16 cellular contexts compared by ENCODE assay signal in genomic region chr3:135007622-135008021, GRCh38.
DNase-seq lines count a peak whose midpoint lies in the region; ATAC-seq and TF ChIP-seq lines count a peak whose summit lies in the region.
"Had no signal": no experiment of that assay in that cellular context is flagged by ENCODE, and none has a peak within 500 bp of the region (broad histone marks: within the 10 kb centered on the region; RNA-seq: fewer than 3 reads in every experiment).

No MANE protein-coding gene starts in this region.

- H3K27ac ChIP-seq in mesenchymal stem cell (ENCODE audit: low read length, poor library complexity, severe bottlenecking) = no peak overlapping the region
- H3K27ac ChIP-seq: A549, KMS-11 had no signal

- no peak overlapping the region for H3K14ac ChIP-seq in mesenchymal stem cell (ENCODE audit: low read length in 2 of 2)

- TF ChIP-seq CTCF in choroid plexus epithelial cell (conservative IDR thresholded peaks at IDR 0.05; ENCODE audit: low read depth, low read length) (no peak), kidney epithelial cell (IDR thresholded peaks at IDR 0.05; ENCODE audit: insufficient read depth, low read length, poor library complexity, severe bottlenecking) (no peak)

- no peak overlapping the region for H3K4me3 Mint-ChIP-seq in T-helper 2 cell treated with Interferon-gamma antibody and Interleukin-4, amounts not matched to agents 5 μg/mL and 100 μg/mL, for 36 hours

- no peaks in the 10 kb centered on the region for H3K27me3 ChIP-seq in kidney epithelial cell (ENCODE audit: control insufficient read depth, insufficient read depth, low read length)
- no peaks in the 10 kb centered on the region for H3K27me3 ChIP-seq in mesenchymal stem cell (ENCODE audit: control insufficient read depth in 1 of 2, insufficient read depth in 1 of 2, low read length in 2 of 2)

- H3K23ac ChIP-seq in mesenchymal stem cell (ENCODE audit: low read length in 2 of 2) = no peak overlapping the region

- H3K36me3 Mint-ChIP-seq in T-helper 2 cell treated with Interferon-gamma antibody and Interleukin-4, amounts not matched to agents 5 μg/mL and 100 μg/mL, for 36 hours (ENCODE audit: low read depth) = no peaks in the 10 kb centered on the region

- DNase-seq in Caki2 (ENCODE audit: low read depth) = peak; percentile 12
- DNase-seq in HS-27A (ENCODE audit: low read depth) = peak; percentile 64
- DNase-seq in choroid plexus epithelial cell (ENCODE audit: low read depth) = peak; percentile 0
- DNase-seq in kidney epithelial cell (ENCODE audit: low read depth) = peak; percentile 4
- no peak for DNase-seq in glomerular visceral epithelial cell (ENCODE audit: extremely low spot score)
- no peak for DNase-seq in T-helper 2 cell treated with Interferon-gamma antibody and Interleukin-4, amounts not matched to agents 5 μg/mL and 100 μg/mL, for 36 hours (ENCODE audit: low spot score)
- no peak for DNase-seq in mesenchymal stem cell
- DNase-seq: C1 segment of cervical spinal cord, DMS 273 treated with DMSO at 0.1 percent for 48 hours, NCI-H1092 treated with DMSO at 0.1 percent for 48 hours, NCI-H69, RPMI8226 had no signal

- ATAC-seq in GM19328 (IDR thresholded peaks at IDR 0.05; ENCODE audit: unreplicated experiment) = no peak
- ATAC-seq: A549 had no signal

- no peak overlapping the region for H3K18ac ChIP-seq in mesenchymal stem cell (ENCODE audit: low read depth in 1 of 2, low read length in 2 of 2)

- in situ Hi-C loops in Caki2 (cut with HindIII; ENCODE audit: low pct_unique_long_range_greater_than_20kb, low sequenced_read_pairs) = no loop called here

- no peak overlapping the region for H3K27ac Mint-ChIP-seq in T-helper 2 cell treated with Interferon-gamma antibody and Interleukin-4, amounts not matched to agents 5 μg/mL and 100 μg/mL, for 36 hours

- 69% methylated on average over 7 of the region's 7 CpGs for WGBS in mesenchymal stem cell

- no peaks in the 10 kb centered on the region for H3K9me3 Mint-ChIP-seq in T-helper 2 cell treated with Interferon-gamma antibody and Interleukin-4, amounts not matched to agents 5 μg/mL and 100 μg/mL, for 36 hours

- H3K4ac ChIP-seq in mesenchymal stem cell (ENCODE audit: low read depth in 1 of 2, low read length in 2 of 2) = no peak overlapping the region

- H3K4me1 ChIP-seq in mesenchymal stem cell (ENCODE audit: control insufficient read depth, insufficient read depth, low read depth, low read length) = no peaks in the 10 kb centered on the region
- H3K4me1 ChIP-seq: A549, HAP-1 had no signal

- no peak overlapping the region for H2BK15ac ChIP-seq in mesenchymal stem cell (ENCODE audit: low read depth, poor library complexity, severe bottlenecking)

- H3K79me1 ChIP-seq in mesenchymal stem cell (replicated peaks; ENCODE audit: low read length, poor library complexity, severe bottlenecking) = no peaks in the 10 kb centered on the region

- no peak overlapping the region for H3K4me2 ChIP-seq in mesenchymal stem cell (ENCODE audit: low read length, poor library complexity, severe bottlenecking)
- H3K4me2 ChIP-seq: A549, KMS-11 had no signal

- no peak overlapping the region for H4K8ac ChIP-seq in mesenchymal stem cell (ENCODE audit: low read length)

- no peak overlapping the region for H2AK5ac ChIP-seq in mesenchymal stem cell (ENCODE audit: low read length, severe bottlenecking)

- H3K4me3 ChIP-seq in choroid plexus epithelial cell (ENCODE audit: low read depth, low read length) = no peak overlapping the region
- H3K4me3 ChIP-seq in kidney epithelial cell (ENCODE audit: low read depth, low read length) = no peak overlapping the region
- no peak overlapping the region for H3K4me3 ChIP-seq in mesenchymal stem cell (ENCODE audit: insufficient read depth in 1 of 2, low read depth in 1 of 2, low read length in 2 of 2)
- H3K4me3 ChIP-seq: A549, HAP-1 had no signal

- no peak overlapping the region for H4K91ac ChIP-seq in mesenchymal stem cell (ENCODE audit: low read length)

- H2AFZ ChIP-seq in mesenchymal stem cell (ENCODE audit: low read depth, low read length) = no peak overlapping the region

- H3K9me3 ChIP-seq in mesenchymal stem cell (ENCODE audit: control insufficient read depth, low read length) = no peaks in the 10 kb centered on the region
- H3K9me3 ChIP-seq: A549, HAP-1 had no signal

- H3K27me3 Mint-ChIP-seq in T-helper 2 cell treated with Interferon-gamma antibody and Interleukin-4, amounts not matched to agents 5 μg/mL and 100 μg/mL, for 36 hours (ENCODE audit: low read depth) = no peaks in the 10 kb centered on the region

- H3K4me1 Mint-ChIP-seq in T-helper 2 cell treated with Interferon-gamma antibody and Interleukin-4, amounts not matched to agents 5 μg/mL and 100 μg/mL, for 36 hours (ENCODE audit: low read depth) = no peaks in the 10 kb centered on the region

- no peaks in the 10 kb centered on the region for H3K36me3 ChIP-seq in kidney epithelial cell (ENCODE audit: control insufficient read depth, insufficient read depth, low read length)
- no peaks in the 10 kb centered on the region for H3K36me3 ChIP-seq in mesenchymal stem cell (ENCODE audit: control insufficient read depth in 1 of 2, insufficient read depth in 2 of 2, low read depth in 1 of 2, low read length in 2 of 2)
- H3K36me3 ChIP-seq: HAP-1 had no signal

- H2BK12ac ChIP-seq in mesenchymal stem cell (ENCODE audit: low read length in 2 of 2) = no peak overlapping the region

- H2BK120ac ChIP-seq in mesenchymal stem cell (ENCODE audit: low read depth, low read length) = no peak overlapping the region

- H2BK5ac ChIP-seq in mesenchymal stem cell (ENCODE audit: low read depth, low read length, poor library complexity, severe bottlenecking) = no peak overlapping the region

- no peak overlapping the region for H3K9ac ChIP-seq in mesenchymal stem cell (ENCODE audit: low read length)
- H3K9ac ChIP-seq: KMS-11 had no signal

Comparison
In these comparisons a context has a peak if more than half of its experiments do, and no peak if none do; other contexts are left out.
1. DNase-seq: peak in Caki2 (single experiment), HS-27A (single experiment), choroid plexus epithelial cell (single experiment) and kidney epithelial cell (single experiment); none in glomerular visceral epithelial cell (single experiment), T-helper 2 cell treated with Interferon-gamma antibody and Interleukin-4, amounts not matched to agents 5 μg/mL and 100 μg/mL, for 36 hours (single experiment) and mesenchymal stem cell (single experiment).